1 cellular context compared by ENCODE assay signal in the genomic region with DNA sequence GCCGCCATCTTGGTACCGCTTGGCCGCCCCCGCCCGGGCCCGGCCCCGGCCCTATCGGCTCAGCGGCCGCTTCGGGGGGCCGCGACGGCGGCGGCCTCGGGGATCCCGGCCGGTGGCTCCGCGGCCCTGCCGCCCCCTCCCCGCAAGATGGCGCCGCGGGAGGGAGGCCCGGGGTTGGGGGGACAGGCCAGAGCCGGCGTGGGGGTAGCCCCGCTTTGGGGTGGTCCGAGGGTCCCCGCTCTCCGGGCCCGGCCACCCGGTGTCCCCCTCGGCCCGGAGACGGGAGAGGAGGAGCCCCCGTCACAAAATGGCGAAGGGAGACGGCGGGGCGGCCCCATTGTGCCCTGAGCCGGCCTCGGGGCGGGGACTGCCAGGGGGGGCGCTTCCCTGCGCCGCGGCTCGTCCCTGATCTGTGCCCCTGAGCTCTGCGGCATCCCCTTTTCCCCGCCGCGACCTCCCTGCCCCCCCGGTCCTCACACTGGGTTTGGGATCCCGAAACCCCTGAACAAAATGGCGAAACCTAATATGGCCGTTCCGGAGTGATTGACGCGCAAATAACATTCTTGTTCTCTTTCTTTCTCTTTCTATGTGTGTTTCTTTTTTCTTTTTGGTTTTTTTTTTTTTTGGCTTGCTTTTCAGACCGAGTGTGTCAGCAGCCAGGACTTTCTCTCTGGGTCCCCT.
A peak's percentile ranks its signal among the peaks of the same experiment; 100 is the strongest.
TF ChIP-seq lines count a peak whose summit lies in the region.

No MANE protein-coding gene starts in this region.

TF ChIP-seq in SK-N-SH, 30 proteins besides CTCF, POLR2A, EP300 and RAD21 (continued from another document):
- TF ChIP-seq, protein P1, sequence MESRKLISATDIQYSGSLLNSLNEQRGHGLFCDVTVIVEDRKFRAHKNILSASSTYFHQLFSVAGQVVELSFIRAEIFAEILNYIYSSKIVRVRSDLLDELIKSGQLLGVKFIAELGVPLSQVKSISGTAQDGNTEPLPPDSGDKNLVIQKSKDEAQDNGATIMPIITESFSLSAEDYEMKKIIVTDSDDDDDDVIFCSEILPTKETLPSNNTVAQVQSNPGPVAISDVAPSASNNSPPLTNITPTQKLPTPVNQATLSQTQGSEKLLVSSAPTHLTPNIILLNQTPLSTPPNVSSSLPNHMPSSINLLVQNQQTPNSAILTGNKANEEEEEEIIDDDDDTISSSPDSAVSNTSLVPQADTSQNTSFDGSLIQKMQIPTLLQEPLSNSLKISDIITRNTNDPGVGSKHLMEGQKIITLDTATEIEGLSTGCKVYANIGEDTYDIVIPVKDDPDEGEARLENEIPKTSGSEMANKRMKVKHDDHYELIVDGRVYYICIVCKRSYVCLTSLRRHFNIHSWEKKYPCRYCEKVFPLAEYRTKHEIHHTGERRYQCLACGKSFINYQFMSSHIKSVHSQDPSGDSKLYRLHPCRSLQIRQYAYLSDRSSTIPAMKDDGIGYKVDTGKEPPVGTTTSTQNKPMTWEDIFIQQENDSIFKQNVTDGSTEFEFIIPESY (IDR thresholded peaks at IDR 0.05; ENCODE audit: borderline replicate concordance, low read depth), result no peak
- TF ChIP-seq YY1 (IDR thresholded peaks at IDR 0.05; ENCODE audit: low read depth), result peak; percentile 84
